ENCODE assay signal across 8 cellular contexts in the genomic region with DNA sequence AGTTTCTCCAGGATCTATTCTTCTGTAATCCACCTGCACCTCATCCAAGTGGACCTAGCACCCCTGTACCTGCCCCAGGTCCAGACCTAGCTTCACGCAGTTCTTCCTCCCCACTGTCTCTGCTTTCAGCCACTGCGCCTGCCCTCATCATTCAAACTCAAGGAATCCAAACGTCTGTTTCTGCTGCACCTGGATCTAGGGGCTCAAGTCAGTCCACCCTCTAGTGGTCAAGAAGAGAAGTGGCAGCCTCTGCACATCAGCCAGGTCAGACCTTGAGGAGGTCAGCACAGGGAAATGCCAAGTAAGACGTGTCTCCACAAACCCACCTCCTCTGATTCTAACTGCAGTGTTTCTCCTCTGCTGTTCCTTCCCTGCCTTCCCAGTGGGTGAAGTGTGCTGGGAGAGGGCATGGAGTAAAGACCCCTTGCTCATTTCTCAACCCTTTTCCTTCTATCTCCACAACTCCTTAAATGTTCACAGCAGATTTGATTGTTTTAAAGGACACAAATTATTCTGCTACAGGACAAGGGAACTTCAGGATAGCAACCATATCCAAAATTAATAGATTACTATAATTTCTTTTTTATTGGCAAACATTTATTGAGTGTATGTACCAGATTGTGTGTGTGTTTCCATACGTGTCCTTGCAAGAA. TPM values are rescaled to one million over a fixed set of nuclear protein-coding genes. Genes with fewer than 3 reads are reported as not detected.
DNase-seq lines count a peak whose midpoint lies in the region; ATAC-seq and TF ChIP-seq lines count a peak whose summit lies in the region.

No MANE protein-coding gene starts in this region.

- no peaks in the 10 kb centered on the region for H3K79me2 ChIP-seq in osteoblast (ENCODE audit: insufficient read depth, low read length)

- H3K36me3 ChIP-seq in osteoblast (ENCODE audit: insufficient read depth, low read length), result no peaks in the 10 kb centered on the region

- no peaks in the 10 kb centered on the region for H4K20me1 ChIP-seq in osteoblast (ENCODE audit: insufficient read depth, low read length)

- H3K9me3 ChIP-seq in osteoblast (ENCODE audit: low read depth, low read length), result no peaks in the 10 kb centered on the region

- peaks cover 4% of the 10 kb centered on the region for H3K4me1 ChIP-seq in osteoblast (ENCODE audit: insufficient read depth, low read length)

- ATAC-seq in GM21381 (IDR thresholded peaks at IDR 0.05; ENCODE audit: unreplicated experiment), result peak; percentile 95
- peak; percentile 94 for ATAC-seq in HG03460 (IDR thresholded peaks at IDR 0.05; ENCODE audit: unreplicated experiment)

- H2AFZ ChIP-seq in osteoblast (ENCODE audit: low read length), result no peak overlapping the region

- H3K27me3 ChIP-seq in osteoblast (ENCODE audit: insufficient read depth, low read length), result no peaks in the 10 kb centered on the region

- H3K27ac ChIP-seq in osteoblast (ENCODE audit: low read depth, low read length), result no peak overlapping the region

- H3K4me3 ChIP-seq in fibroblast of the aortic adventitia (ENCODE audit: low read depth, low read length), result no peak overlapping the region
- H3K4me3 ChIP-seq in osteoblast (ENCODE audit: insufficient read depth, low read length), result no peak overlapping the region

- peak; percentile 75 for DNase-seq in ELR (ENCODE audit: low read depth)
- DNase-seq in NCI-H82 treated with DMSO at 0.1 percent for 48 hours (lab: John Stamatoyannopoulos, UW; ENCODE audit: unreplicated experiment), result peak; percentile 73
- peak; percentile 4 for DNase-seq in activated T-cell treated with anti-CD3 and anti-CD28 coated beads for 48 hours (ENCODE audit: low read depth)
- peak; percentile 65 for DNase-seq in fibroblast of the aortic adventitia (ENCODE audit: low read depth)
- no peak for DNase-seq in osteoblast (ENCODE audit: insufficient read length, low spot score, missing footprints)
- no peak for DNase-seq in cortex of kidney (lab: John Stamatoyannopoulos, UW)

- H3K4me2 ChIP-seq in osteoblast (ENCODE audit: insufficient read depth, low read length), result no peak overlapping the region

- TF ChIP-seq CTCF in fibroblast of the aortic adventitia (IDR thresholded peaks at IDR 0.05; ENCODE audit: insufficient read depth, low read length) (peak; percentile 99), osteoblast (IDR thresholded peaks at IDR 0.05; ENCODE audit: extremely low read depth, low read depth, low read length) (peak; percentile 96)

RNA-seq across cellular contexts. Expression of a gene that starts 8.7 kb away (rescaled TPM):
- total RNA-seq in fibroblast of the aortic adventitia (ENCODE audit: low replicate concordance) (7.3 and 12.8 TPM in 2 replicates), osteoblast (3.3 and 5.0 TPM in 2 replicates)

Comparison
In these comparisons a context has a peak if more than half of its experiments do, and no peak if none do; other contexts are left out.
1. DNase-seq: peak in ELR (single experiment), NCI-H82 treated with DMSO at 0.1 percent for 48 hours (single experiment), activated T-cell treated with anti-CD3 and anti-CD28 coated beads for 48 hours (single experiment) and fibroblast of the aortic adventitia (single experiment); none in osteoblast (single experiment) and cortex of kidney (single experiment).